Comparison of ENCODE assay signal across 8 cellular contexts in the genomic region with DNA sequence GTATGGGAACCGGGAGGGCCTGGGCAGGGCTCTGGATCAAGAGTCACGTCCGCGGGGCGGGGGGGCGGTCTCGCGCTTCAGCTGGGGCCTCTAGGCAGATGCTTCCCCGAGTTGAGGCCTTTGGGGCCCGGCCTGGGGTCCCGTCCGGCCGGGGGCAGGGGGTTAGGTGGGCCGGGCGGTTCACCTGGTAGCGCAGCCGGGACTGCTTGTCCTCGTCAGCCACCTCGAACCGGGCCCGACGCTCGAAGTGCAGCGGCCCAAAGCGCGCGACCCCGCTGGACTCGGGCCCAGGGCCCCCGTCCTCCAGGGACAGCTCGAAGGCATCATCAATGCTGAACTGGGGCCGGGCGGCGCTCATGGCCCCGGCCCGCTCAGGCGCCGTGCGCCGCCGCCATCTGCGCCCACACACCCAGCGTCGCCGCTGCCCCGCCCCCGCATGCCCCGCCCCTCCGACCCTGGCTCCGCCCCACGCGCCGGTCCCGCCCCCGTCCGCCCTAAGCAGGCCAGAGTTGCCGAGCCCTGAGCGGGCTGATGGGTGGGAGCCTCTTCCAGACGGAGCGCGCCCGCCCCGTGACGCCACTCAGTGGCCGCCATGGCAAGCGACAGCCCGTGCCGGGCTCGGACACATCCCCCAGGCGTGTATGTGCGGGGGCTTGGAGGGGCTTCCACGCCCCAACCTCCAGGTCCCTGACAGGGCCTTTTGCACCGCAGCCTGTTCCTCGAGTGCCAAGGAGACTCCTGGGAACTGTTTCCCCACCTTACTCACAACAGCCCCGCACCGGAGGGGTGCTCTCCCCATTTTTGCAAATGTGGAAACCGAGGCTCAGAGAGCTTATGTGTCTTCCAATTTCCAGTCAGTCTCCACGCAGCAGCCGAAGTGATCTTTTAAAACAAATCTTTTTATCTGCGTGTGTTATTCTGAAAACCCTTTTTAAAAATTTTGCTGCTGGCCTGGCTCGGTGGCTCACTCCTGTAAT. TPM values are rescaled to one million over a fixed set of nuclear protein-coding genes. Genes with fewer than 3 reads are reported as not detected.
A peak's percentile ranks its signal among the peaks of the same experiment; 100 is the strongest.
DNase-seq lines count a peak whose midpoint lies in the region; ATAC-seq, FAIRE-seq and TF ChIP-seq lines count a peak whose summit lies in the region.

TMEM134 (minus strand) TSS at position 417 of the 977 bp plus-strand sequence; CDS start at position 358, 59 bp downstream.

- peak; percentile 64 for TF ChIP-seq CTCF in OCI-LY1 (IDR thresholded peaks at IDR 0.05; ENCODE audit: low read length)
- TF ChIP-seq CTCF in endothelial cell (IDR thresholded peaks at IDR 0.05; ENCODE audit: unreplicated experiment), result no peak

- H3K4me3 Mint-ChIP-seq in endothelial cell (ENCODE audit: unreplicated experiment), result peak within 1 kb of the TSS; percentile 88

- no peaks in the 10 kb centered on the region for H3K36me3 Mint-ChIP-seq in endothelial cell (ENCODE audit: low read depth, unreplicated experiment)

- H3K4me3 ChIP-seq in OCI-LY1 (ENCODE audit: low read depth, low read length, poor library complexity, severe bottlenecking), result peak within 1 kb of the TSS; percentile 75

- peaks cover 3% of the 10 kb centered on the region; the same call in 1 of the 2 replicates for H3K79me2 ChIP-seq in OCI-LY1 (ENCODE audit: insufficient read depth, low read length)

- no peak within 1 kb of the TSS for H3K27ac Mint-ChIP-seq in endothelial cell (ENCODE audit: unreplicated experiment)

- peaks cover 10% of the 10 kb centered on the region for H3K4me1 Mint-ChIP-seq in endothelial cell (ENCODE audit: unreplicated experiment)

- peak within 1 kb of the TSS; percentile 77 for H3K4me2 ChIP-seq in OCI-LY1 (ENCODE audit: low read length)

- DNase-seq in COLO668 (lab: John Stamatoyannopoulos, UW; ENCODE audit: unreplicated experiment), result peak; percentile 94
- DNase-seq in HTR-8/SVneo (ENCODE audit: insufficient read length, low spot score), result peak; percentile 98
- DNase-seq in activated CD8-positive, alpha-beta memory T cell treated with anti-CD3 and anti-CD28 coated beads, Interleukin-2, amount 50 U/mL, for 48 hours, result peak; percentile 99
- peak; percentile 94 for DNase-seq in endothelial cell (ENCODE audit: low spot score)
- peak; percentile 94 for DNase-seq in midbrain (lab: John Stamatoyannopoulos, UW)
- DNase-seq in stimulated activated CD8-positive, alpha-beta memory T cell treated with anti-CD3 and anti-CD28 coated beads, Interleukin-15, amount 100 ng/mL, for 48 hours (ENCODE audit: low read depth in 2 of 2), result peak; percentile 88 to 89

- no peaks in the 10 kb centered on the region for H3K9me3 ChIP-seq in OCI-LY1 (ENCODE audit: low read length)

- peak; percentile 96 for FAIRE-seq in HTR-8/SVneo (lab: Jason Lieb, UNC)

- H3K27ac ChIP-seq in OCI-LY1 (ENCODE audit: low read depth, low read length, poor library complexity, severe bottlenecking), result peak within 1 kb of the TSS; percentile 96

- H3K36me3 ChIP-seq in OCI-LY1 (ENCODE audit: insufficient read depth, low read length), result peaks cover 7% of the 10 kb centered on the region; the same call in 1 of the 2 replicates

- peak; percentile 60 for ATAC-seq in GM19467 (IDR thresholded peaks at IDR 0.05; ENCODE audit: unreplicated experiment)

- no peaks in the 10 kb centered on the region for H4K20me1 ChIP-seq in OCI-LY1 (ENCODE audit: insufficient read depth, low read length)

- peak within 1 kb of the TSS; percentile 86 for H3K9ac ChIP-seq in OCI-LY1 (ENCODE audit: low read length)

- no peaks in the 10 kb centered on the region for H3K9me2 ChIP-seq in OCI-LY1 (ENCODE audit: low read depth, low read length)

- no peaks in the 10 kb centered on the region for H3K9me3 Mint-ChIP-seq in endothelial cell (ENCODE audit: unreplicated experiment)

- peaks cover 3% of the 10 kb centered on the region for H3K27me3 Mint-ChIP-seq in endothelial cell (ENCODE audit: unreplicated experiment)

- peaks cover 8% of the 10 kb centered on the region; the same call in 1 of the 2 replicates for H3F3A ChIP-seq in OCI-LY1 (ENCODE audit: insufficient read depth, low read length)

- no peaks in the 10 kb centered on the region for H3K27me3 ChIP-seq in OCI-LY1 (ENCODE audit: insufficient read depth, low read length)

- H3K4me1 ChIP-seq in OCI-LY1 (ENCODE audit: insufficient read depth, low read length, severe bottlenecking), result peaks cover 43% of the 10 kb centered on the region

- H2AFZ ChIP-seq in OCI-LY1 (ENCODE audit: low read length), result peak within 1 kb of the TSS; percentile 81; the same call in 1 of the 2 replicates

RNA-seq across cellular contexts. Expression of gene TMEM134, which starts in this region (rescaled TPM):
- 47.4 TPM for total RNA-seq in endothelial cell (ENCODE audit: unreplicated experiment)

Comparison
In these comparisons a context has a peak if more than half of its experiments do, and no peak if none do; other contexts are left out.
1. Peak in every context shown above with its lines: DNase-seq, ATAC-seq, H3K4me3 ChIP-seq and H3K27ac ChIP-seq.